ENCODE assay signal across 24 cellular contexts in genomic region chr10:107433605-107434004, GRCh38.
"Had no signal": no experiment of that assay in that cellular context is flagged by ENCODE, and none has a peak within 500 bp of the region (broad histone marks: within the 10 kb centered on the region; RNA-seq: fewer than 3 reads in every experiment).

No MANE protein-coding gene starts in this region.

- H3K36me3 ChIP-seq: cardiac muscle cell, MG63 had no signal

- H3K27me3 Mint-ChIP-seq: activated B cell treated with CpG ODN at 0.5 μM for 24 hours; activated CD4-positive, alpha-beta T cell treated with anti-CD3 and anti-CD28 coated beads, Interleukin-2, amount 10 ng/mL, durations not matched to agents 24 days and 14 days; activated CD8-positive, alpha-beta memory T cell treated with anti-CD3 and anti-CD28 coated beads, Interleukin-2, amount 10 ng/mL, durations not matched to agents 7 days and 5 days; activated T-cell treated with anti-CD3 and anti-CD28 coated beads, Interleukin-2, amount 50 U/mL, for 24 hours; brain had no signal

- H3K27ac Mint-ChIP-seq: activated CD4-positive, alpha-beta T cell treated with anti-CD3 and anti-CD28 coated beads, Interleukin-2, amount 10 ng/mL, durations not matched to agents 24 days and 14 days; activated CD8-positive, alpha-beta memory T cell treated with anti-CD3 and anti-CD28 coated beads, Interleukin-2, amount 10 ng/mL, durations not matched to agents 7 days and 5 days; activated naive CD4-positive, alpha-beta T cell treated with anti-CD3 and anti-CD28 coated beads, Interleukin-2, amount 50 U/mL, for 72 hours; activated T-cell treated with anti-CD3 and anti-CD28 coated beads, Interleukin-2, amount 50 U/mL, for 24 hours; activated T-helper 1 cell treated with anti-CD3 and anti-CD28 coated beads, Interleukin-12 subunit alpha, Interleukin-12 subunit beta, Interleukin-2, Interleukin-4 antibody, amounts not matched to agents 30 ng/mL and 10 ng/mL and 1 ng/mL, durations not matched to agents 14 hours and 24 hours and 36 hours; brain had no signal

- H3K27ac ChIP-seq: cardiac muscle cell, PC-9 had no signal

- H3K4me1 Mint-ChIP-seq: activated CD4-positive, alpha-beta T cell treated with anti-CD3 and anti-CD28 coated beads, Interleukin-2, amount 10 ng/mL, durations not matched to agents 24 days and 14 days; activated CD8-positive, alpha-beta memory T cell treated with anti-CD3 and anti-CD28 coated beads, Interleukin-2, amount 10 ng/mL, durations not matched to agents 7 days and 5 days had no signal

- H3K36me3 Mint-ChIP-seq: activated CD8-positive, alpha-beta memory T cell treated with anti-CD3 and anti-CD28 coated beads, Interleukin-2, amount 10 ng/mL, durations not matched to agents 7 days and 5 days; activated naive CD4-positive, alpha-beta T cell treated with anti-CD3 and anti-CD28 coated beads, Interleukin-2, amount 50 U/mL, for 72 hours; brain had no signal

- ATAC-seq: activated CD8-positive, alpha-beta memory T cell treated with anti-CD3 and anti-CD28 coated beads, Interleukin-2, amount 10 ng/mL, durations not matched to agents 7 days and 5 days; activated naive CD4-positive, alpha-beta T cell treated with anti-CD3 and anti-CD28 coated beads, Interleukin-2, amount 50 U/mL, for 72 hours had no signal

- DNase-seq: activated B cell treated with CpG ODN at 0.5 μM for 24 hours; activated CD4-positive, alpha-beta T cell treated with anti-CD3 and anti-CD28 coated beads for 1 hour; activated CD4-positive, alpha-beta T cell treated with anti-CD3 and anti-CD28 coated beads, Interleukin-2, amount 10 ng/mL, durations not matched to agents 24 days and 14 days; activated CD4-positive, alpha-beta T cell treated with anti-CD3 and anti-CD28 coated beads, Interleukin-2, amount 50 U/mL, for 48 hours; activated CD8-positive, alpha-beta memory T cell treated with anti-CD3 and anti-CD28 coated beads, Interleukin-2, amount 10 ng/mL, durations not matched to agents 7 days and 5 days; activated effector memory CD4-positive, alpha-beta T cell treated with Interleukin-2 at 50 U/mL for 16 hours; activated naive CD4-positive, alpha-beta T cell treated with Interleukin-2 at 50 U/mL for 16 hours; activated T-cell treated with anti-CD3 and anti-CD28 coated beads, Interleukin-2, amount 50 U/mL, for 24 hours; amygdala; MG63; MV-4-11; NCI-H1092 treated with DMSO at 0.1 percent for 48 hours; NCI-H1417 treated with DMSO at 0.1 percent for 48 hours; NCI-H1694 treated with DMSO at 0.1 percent for 48 hours; NCI-H2029 treated with DMSO at 0.1 percent for 48 hours; NCI-H510A treated with DMSO at 0.1 percent for 48 hours; PC-9; SHP77 treated with DMSO at 0.1 percent for 48 hours; T-helper 2 cell; T1000 had no signal

- H3K4me3 ChIP-seq: cardiac muscle cell, MG63, PC-9 had no signal

- H3K9me3 Mint-ChIP-seq: activated B cell treated with CpG ODN at 0.5 μM for 24 hours; activated T-helper 1 cell treated with anti-CD3 and anti-CD28 coated beads, Interleukin-12 subunit alpha, Interleukin-12 subunit beta, Interleukin-2, Interleukin-4 antibody, amounts not matched to agents 30 ng/mL and 10 ng/mL and 1 ng/mL, durations not matched to agents 14 hours and 24 hours and 36 hours had no signal

- H3K4me3 Mint-ChIP-seq: activated B cell treated with CpG ODN at 0.5 μM for 24 hours; activated CD4-positive, alpha-beta T cell treated with anti-CD3 and anti-CD28 coated beads, Interleukin-2, amount 10 ng/mL, durations not matched to agents 24 days and 14 days; activated CD8-positive, alpha-beta memory T cell treated with anti-CD3 and anti-CD28 coated beads, Interleukin-2, amount 10 ng/mL, durations not matched to agents 7 days and 5 days; activated T-cell treated with anti-CD3 and anti-CD28 coated beads, Interleukin-2, amount 50 U/mL, for 24 hours; activated T-helper 1 cell treated with anti-CD3 and anti-CD28 coated beads, Interleukin-12 subunit alpha, Interleukin-12 subunit beta, Interleukin-2, Interleukin-4 antibody, amounts not matched to agents 30 ng/mL and 10 ng/mL and 1 ng/mL, durations not matched to agents 14 hours and 24 hours and 36 hours; brain had no signal

- H3K27me3 ChIP-seq: cardiac muscle cell, MG63 had no signal

- H3K9me3 ChIP-seq: MG63 had no signal
